Comparison of ENCODE assay signal across 1 cellular context in genomic region chr7:123643495-123644428, GRCh38.
TF ChIP-seq lines count a peak whose summit lies in the region.

No MANE protein-coding gene starts in this region.

TF ChIP-seq in HEK293, 187 proteins besides CTCF, POLR2A, EP300 and RAD21 (continued from another document and continues in another):
- TF ChIP-seq ELK4 (IDR thresholded peaks at IDR 0.05; ENCODE audit: borderline replicate concordance, low read depth, low read length): no peak
- no peak for TF ChIP-seq ZNF513 (tag by site-specific recombination; IDR thresholded peaks at IDR 0.05)
- no peak for TF ChIP-seq ZNF791 (tag by site-specific recombination; IDR thresholded peaks at IDR 0.05)
- peak; percentile 16; the same call in 1 of the 2 replicates for TF ChIP-seq ZNF610 (tag by site-specific recombination; IDR thresholded peaks at IDR 0.05; ENCODE audit: borderline replicate concordance)
- no peak for TF ChIP-seq ZNF670 (tag by site-specific recombination; IDR thresholded peaks at IDR 0.05; ENCODE audit: low read depth)
- no peak for TF ChIP-seq ZNF23 (tag by site-specific recombination; IDR thresholded peaks at IDR 0.05; ENCODE audit: borderline replicate concordance)
- TF ChIP-seq ZNF140 (tag by site-specific recombination; IDR thresholded peaks at IDR 0.05): no peak
- no peak for TF ChIP-seq ZNF837 (tag by site-specific recombination; IDR thresholded peaks at IDR 0.05)
- TF ChIP-seq ZBTB17 (tag by site-specific recombination; IDR thresholded peaks at IDR 0.05): peak; percentile 63
- TF ChIP-seq GLIS1 (tag by site-specific recombination; IDR thresholded peaks at IDR 0.05): 0 out of 2 replicates have a peak, but pooled peaks have one; percentile 13
- no peak for TF ChIP-seq SETDB1 (IDR thresholded peaks at IDR 0.05; ENCODE audit: insufficient read length, low read length)
- TF ChIP-seq ZNF521 (tag by site-specific recombination; IDR thresholded peaks at IDR 0.05): no peak
- TF ChIP-seq ZNF704 (tag by site-specific recombination; IDR thresholded peaks at IDR 0.05): no peak
- peak; percentile 97 for TF ChIP-seq ZNF600 (tag by site-specific recombination; IDR thresholded peaks at IDR 0.05)
- TF ChIP-seq ZNF488 (tag by site-specific recombination; IDR thresholded peaks at IDR 0.05): no peak
- no peak for TF ChIP-seq ZSCAN16 (tag by site-specific recombination; IDR thresholded peaks at IDR 0.05)
- no peak for TF ChIP-seq ZNF148 (tag by site-specific recombination; IDR thresholded peaks at IDR 0.05; ENCODE audit: borderline replicate concordance)
- no peak for TF ChIP-seq IKZF3 (tag by site-specific recombination; IDR thresholded peaks at IDR 0.05)
- no peak for TF ChIP-seq ZNF311 (tag by site-specific recombination; IDR thresholded peaks at IDR 0.05; ENCODE audit: borderline replicate concordance)
- TF ChIP-seq AEBP2 (tag by site-specific recombination; IDR thresholded peaks at IDR 0.05; ENCODE audit: borderline replicate concordance): no peak
- no peak for TF ChIP-seq ZNF626 (tag by site-specific recombination; IDR thresholded peaks at IDR 0.05)
- no peak for TF ChIP-seq ZNF792 (tag by site-specific recombination; IDR thresholded peaks at IDR 0.05)
- TF ChIP-seq ZNF785 (tag by site-specific recombination; IDR thresholded peaks at IDR 0.05): no peak
- TF ChIP-seq ZBTB6 (tag by site-specific recombination; IDR thresholded peaks at IDR 0.05): no peak
- no peak for TF ChIP-seq ZNF529 (tag by site-specific recombination; IDR thresholded peaks at IDR 0.05; ENCODE audit: insufficient replicate concordance)
- TF ChIP-seq KLF16 (tag by site-specific recombination; IDR thresholded peaks at IDR 0.05): 0 out of 2 replicates have a peak, but pooled peaks have one; percentile 65
- no peak for TF ChIP-seq ZNF555 (tag by site-specific recombination; conservative IDR thresholded peaks at IDR 0.05)
- peak; percentile 96 for TF ChIP-seq ZNF10 (tag by site-specific recombination; IDR thresholded peaks at IDR 0.05)
- TF ChIP-seq PRDM4 (tag by site-specific recombination; IDR thresholded peaks at IDR 0.05): peak; percentile 71; the same call in 1 of the 2 replicates
- no peak for TF ChIP-seq ZBTB26 (tag by site-specific recombination; optimal IDR thresholded peaks at IDR 0.05)
- no peak for TF ChIP-seq GLI2 (tag by site-specific recombination; IDR thresholded peaks at IDR 0.05; ENCODE audit: borderline replicate concordance, low read depth)
- 0 out of 2 replicates have a peak, but pooled peaks have one; percentile 61 for TF ChIP-seq ZNF639 (tag by site-specific recombination; IDR thresholded peaks at IDR 0.05)
- TF ChIP-seq ZBTB1 (tag by site-specific recombination; IDR thresholded peaks at IDR 0.05): 0 out of 2 replicates have a peak, but pooled peaks have one; percentile 25
- no peak for TF ChIP-seq ZNF341 (tag by site-specific recombination; IDR thresholded peaks at IDR 0.05; ENCODE audit: low read depth)
- TF ChIP-seq MEIS1 (CRISPR knock-in tag; IDR thresholded peaks at IDR 0.05; ENCODE audit: borderline replicate concordance): peak; percentile 99
- no peak for TF ChIP-seq ZNF76 (tag by site-specific recombination; IDR thresholded peaks at IDR 0.05; ENCODE audit: borderline replicate concordance, low read depth)
- no peak for TF ChIP-seq ZNF623 (tag by site-specific recombination; IDR thresholded peaks at IDR 0.05)
- 0 out of 2 replicates have a peak, but pooled peaks have one; percentile 67 for TF ChIP-seq HOXC10 (CRISPR knock-in tag; IDR thresholded peaks at IDR 0.05)
- 0 out of 2 replicates have a peak, but pooled peaks have one; percentile 27 for TF ChIP-seq ZSCAN23 (tag by site-specific recombination; IDR thresholded peaks at IDR 0.05)
- peak; percentile 88 for TF ChIP-seq PRDM10 (tag by site-specific recombination; IDR thresholded peaks at IDR 0.05)
- peak; percentile 91 for TF ChIP-seq ZNF561 (tag by site-specific recombination; IDR thresholded peaks at IDR 0.05; ENCODE audit: borderline replicate concordance)
- TF ChIP-seq KLF8 (tag by site-specific recombination; IDR thresholded peaks at IDR 0.05): peak; percentile 45; the same call in 1 of the 2 replicates
- peak; percentile 54; the same call in 1 of the 2 replicates for TF ChIP-seq ZNF394 (tag by site-specific recombination; IDR thresholded peaks at IDR 0.05; ENCODE audit: borderline replicate concordance)
